38 cellular contexts compared by ENCODE assay signal in genomic region chr1:108871050-108871724, GRCh38. TPM values are rescaled to one million over a fixed set of nuclear protein-coding genes. Genes with fewer than 3 reads are reported as not detected.
"Had no signal": no experiment of that assay in that cellular context is flagged by ENCODE, and none has a peak within 500 bp of the region (broad histone marks: within the 10 kb centered on the region; RNA-seq: fewer than 3 reads in every experiment).

No MANE protein-coding gene starts in this region.

- H3K4me1 ChIP-seq: breast epithelium, Peyer's patch, SJSA1 had no signal

- ATAC-seq: activated CD8-positive, alpha-beta memory T cell treated with anti-CD3 and anti-CD28 coated beads, Interleukin-2, amount 10 ng/mL, durations not matched to agents 7 days and 5 days; body of pancreas; PC-3 had no signal

- H3K4me3 Mint-ChIP-seq: activated CD4-positive, alpha-beta memory T cell treated with anti-CD3 and anti-CD28 coated beads, Interleukin-2, amount 10 ng/mL, durations not matched to agents 7 days and 5 days; activated CD8-positive, alpha-beta memory T cell treated with anti-CD3 and anti-CD28 coated beads, Interleukin-2, amount 10 ng/mL, durations not matched to agents 7 days and 5 days; activated naive CD4-positive, alpha-beta T cell treated with anti-CD3 and anti-CD28 coated beads, Interleukin-2, amount 50 U/mL, for 24 hours; activated naive CD8-positive, alpha-beta T cell treated with anti-CD3 and anti-CD28 coated beads, Interleukin-2, amount 10 ng/mL, durations not matched to agents 7 days and 5 days; T-helper 1 cell treated with Interleukin-12 subunit alpha and Interleukin-12 subunit beta and Interleukin-4 antibody, amounts not matched to agents 30 μg/mL and 1 μg/mL, for 36 hours; T-helper 2 cell treated with Interferon-gamma antibody and Interleukin-4, amounts not matched to agents 5 μg/mL and 100 μg/mL, for 36 hours had no signal

- FAIRE-seq: astrocyte had no signal

- H3K9me3 ChIP-seq: adrenal gland, body of pancreas, breast epithelium, Peyer's patch, SJSA1, SK-N-SH had no signal

- H3K9ac ChIP-seq: SK-N-SH had no signal

- H3K27ac ChIP-seq: adrenal gland, body of pancreas, breast epithelium, Peyer's patch, SJSA1, VCaP had no signal

- H3K27me3 ChIP-seq: adrenal gland, body of pancreas, breast epithelium, Peyer's patch, SJSA1 had no signal

- H3K36me3 ChIP-seq: adrenal gland, breast epithelium, Peyer's patch, SJSA1 had no signal

- DNase-seq: activated CD4-positive, alpha-beta memory T cell treated with anti-CD3 and anti-CD28 coated beads, Interleukin-2, amount 10 ng/mL, durations not matched to agents 7 days and 5 days; activated CD4-positive, alpha-beta T cell treated with anti-CD3 and anti-CD28 coated beads for 1 hour; activated CD4-positive, alpha-beta T cell treated with anti-CD3 and anti-CD28 coated beads for 48 hours; activated CD4-positive, CD25-positive, alpha-beta regulatory T cell; activated CD8-positive, alpha-beta memory T cell treated with anti-CD3 and anti-CD28 coated beads for 24 hours; activated CD8-positive, alpha-beta memory T cell treated with anti-CD3 and anti-CD28 coated beads, Interleukin-2, amount 10 ng/mL, durations not matched to agents 7 days and 5 days; activated CD8-positive, alpha-beta memory T cell treated with anti-CD3 and anti-CD28 coated beads, Interleukin-2, amount 50 U/mL, for 48 hours; activated gamma-delta T cell; activated naive CD4-positive, alpha-beta T cell treated with Interleukin-2 at 50 U/mL for 16 hours; activated naive CD8-positive, alpha-beta T cell treated with anti-CD3 and anti-CD28 coated beads, Interleukin-2, amount 10 ng/mL, durations not matched to agents 7 days and 5 days; activated T-cell treated with anti-CD3 and anti-CD28 coated beads, Interleukin-2, amount 50 U/mL, for 48 hours; adrenal gland; body of pancreas; MM.1S; MV-4-11; NCI-H1092; NCI-H1436 treated with DMSO at 0.1 percent for 48 hours; NCI-H1694 treated with DMSO at 0.1 percent for 48 hours; NCI-H2029; NCI-H2107; NCI-H2171; NCI-H510A; NCI-H526; NCI-H748 treated with DMSO at 0.1 percent for 48 hours; NK-92 treated with Interleukin-12 subunit alpha and Interleukin-12 subunit beta, amount 100 ng/mL, for 24 hours; PC-3; Peyer's patch; RPMI8226; SHP77 treated with DMSO at 0.1 percent for 48 hours; SK-N-SH had no signal

- H3K9me3 Mint-ChIP-seq: activated CD4-positive, alpha-beta memory T cell treated with anti-CD3 and anti-CD28 coated beads, Interleukin-2, amount 10 ng/mL, durations not matched to agents 7 days and 5 days; activated naive CD4-positive, alpha-beta T cell treated with anti-CD3 and anti-CD28 coated beads, Interleukin-2, amount 50 U/mL, for 24 hours; activated naive CD8-positive, alpha-beta T cell treated with anti-CD3 and anti-CD28 coated beads, Interleukin-2, amount 10 ng/mL, durations not matched to agents 7 days and 5 days; T-helper 1 cell treated with Interleukin-12 subunit alpha and Interleukin-12 subunit beta and Interleukin-4 antibody, amounts not matched to agents 30 μg/mL and 1 μg/mL, for 36 hours; T-helper 2 cell treated with Interferon-gamma antibody and Interleukin-4, amounts not matched to agents 5 μg/mL and 100 μg/mL, for 36 hours had no signal

- H3K4me1 Mint-ChIP-seq: activated CD8-positive, alpha-beta memory T cell treated with anti-CD3 and anti-CD28 coated beads, Interleukin-2, amount 10 ng/mL, durations not matched to agents 7 days and 5 days; activated naive CD4-positive, alpha-beta T cell treated with anti-CD3 and anti-CD28 coated beads, Interleukin-2, amount 50 U/mL, for 24 hours had no signal

- H3K36me3 Mint-ChIP-seq: activated CD8-positive, alpha-beta memory T cell treated with anti-CD3 and anti-CD28 coated beads, Interleukin-2, amount 10 ng/mL, durations not matched to agents 7 days and 5 days; activated naive CD4-positive, alpha-beta T cell treated with anti-CD3 and anti-CD28 coated beads, Interleukin-2, amount 50 U/mL, for 24 hours; activated naive CD8-positive, alpha-beta T cell treated with anti-CD3 and anti-CD28 coated beads, Interleukin-2, amount 10 ng/mL, durations not matched to agents 7 days and 5 days had no signal

- H3K27ac Mint-ChIP-seq: activated CD4-positive, alpha-beta memory T cell treated with anti-CD3 and anti-CD28 coated beads, Interleukin-2, amount 10 ng/mL, durations not matched to agents 7 days and 5 days; activated CD8-positive, alpha-beta memory T cell treated with anti-CD3 and anti-CD28 coated beads, Interleukin-2, amount 10 ng/mL, durations not matched to agents 7 days and 5 days; activated naive CD4-positive, alpha-beta T cell treated with anti-CD3 and anti-CD28 coated beads, Interleukin-2, amount 50 U/mL, for 24 hours; activated naive CD8-positive, alpha-beta T cell treated with anti-CD3 and anti-CD28 coated beads, Interleukin-2, amount 10 ng/mL, durations not matched to agents 7 days and 5 days; T-helper 1 cell treated with Interleukin-12 subunit alpha and Interleukin-12 subunit beta and Interleukin-4 antibody, amounts not matched to agents 30 μg/mL and 1 μg/mL, for 36 hours; T-helper 2 cell treated with Interferon-gamma antibody and Interleukin-4, amounts not matched to agents 5 μg/mL and 100 μg/mL, for 36 hours had no signal

- H3K4me2 ChIP-seq: SK-N-SH had no signal

- H3K4me3 ChIP-seq: adrenal gland, body of pancreas, breast epithelium, Peyer's patch, SJSA1 had no signal

RNA-seq across cellular contexts. Expression of gene AKNAD1, which starts 14.3 kb away (rescaled TPM):
- total RNA-seq: activated CD4-positive, alpha-beta memory T cell treated with anti-CD3 and anti-CD28 coated beads, Interleukin-2, amount 10 ng/mL, durations not matched to agents 7 days and 5 days; activated CD8-positive, alpha-beta memory T cell treated with anti-CD3 and anti-CD28 coated beads, Interleukin-2, amount 10 ng/mL, durations not matched to agents 7 days and 5 days; activated naive CD8-positive, alpha-beta T cell treated with anti-CD3 and anti-CD28 coated beads, Interleukin-2, amount 10 ng/mL, durations not matched to agents 7 days and 5 days; astrocyte; body of pancreas; cardiac septum; Peyer's patch had no signal
